In genomic region chr19:13226983-13227382, GRCh38 we compare ENCODE assay signal across 22 cellular contexts.
"Had no signal": no experiment of that assay in that cellular context is flagged by ENCODE, and none has a peak within 500 bp of the region (broad histone marks: within the 10 kb centered on the region; RNA-seq: fewer than 3 reads in every experiment).

No MANE protein-coding gene starts in this region.

- H2AFZ ChIP-seq: PC-9 had no signal

- ATAC-seq: Right ventricle myocardium inferior had no signal

- H3K27ac ChIP-seq: HL-60, PC-9, Peyer's patch, SJCRH30 had no signal

- H3K36me3 ChIP-seq: Peyer's patch, SJCRH30 had no signal

- DNase-seq: KBM-7, MV-4-11, NCI-H1048, NCI-H1105, NCI-H1417, NCI-H1436 treated with DMSO at 0.1 percent for 48 hours, NCI-H1694, NCI-H187 treated with DMSO at 0.1 percent for 48 hours, NCI-H2029 treated with DMSO at 0.1 percent for 48 hours, NCI-H2227 treated with DMSO at 0.1 percent for 48 hours, NCI-H524, NCI-H526 treated with DMSO at 0.1 percent for 48 hours, NCI-H748 treated with DMSO at 0.1 percent for 48 hours, PC-9, Peyer's patch, SHP77 treated with DMSO at 0.1 percent for 48 hours, SJCRH30, SW 1271 had no signal

- H3K27ac Mint-ChIP-seq: IgD-negative memory B cell had no signal

- H3K4me2 ChIP-seq: PC-9 had no signal

- H3K27me3 ChIP-seq: Peyer's patch had no signal

- H3K9me3 ChIP-seq: Peyer's patch, SJCRH30 had no signal

- FAIRE-seq: HTR-8/SVneo had no signal

- H3K4me3 ChIP-seq: PC-9, Peyer's patch, SJCRH30 had no signal

- H3K36me3 Mint-ChIP-seq: IgD-negative memory B cell had no signal

- H3K9me3 Mint-ChIP-seq: IgD-negative memory B cell had no signal

- H3K4me1 ChIP-seq: Peyer's patch, SJCRH30 had no signal

- H3K4me3 Mint-ChIP-seq: IgD-negative memory B cell had no signal
